15 cellular contexts compared by ENCODE assay signal in the genomic region with DNA sequence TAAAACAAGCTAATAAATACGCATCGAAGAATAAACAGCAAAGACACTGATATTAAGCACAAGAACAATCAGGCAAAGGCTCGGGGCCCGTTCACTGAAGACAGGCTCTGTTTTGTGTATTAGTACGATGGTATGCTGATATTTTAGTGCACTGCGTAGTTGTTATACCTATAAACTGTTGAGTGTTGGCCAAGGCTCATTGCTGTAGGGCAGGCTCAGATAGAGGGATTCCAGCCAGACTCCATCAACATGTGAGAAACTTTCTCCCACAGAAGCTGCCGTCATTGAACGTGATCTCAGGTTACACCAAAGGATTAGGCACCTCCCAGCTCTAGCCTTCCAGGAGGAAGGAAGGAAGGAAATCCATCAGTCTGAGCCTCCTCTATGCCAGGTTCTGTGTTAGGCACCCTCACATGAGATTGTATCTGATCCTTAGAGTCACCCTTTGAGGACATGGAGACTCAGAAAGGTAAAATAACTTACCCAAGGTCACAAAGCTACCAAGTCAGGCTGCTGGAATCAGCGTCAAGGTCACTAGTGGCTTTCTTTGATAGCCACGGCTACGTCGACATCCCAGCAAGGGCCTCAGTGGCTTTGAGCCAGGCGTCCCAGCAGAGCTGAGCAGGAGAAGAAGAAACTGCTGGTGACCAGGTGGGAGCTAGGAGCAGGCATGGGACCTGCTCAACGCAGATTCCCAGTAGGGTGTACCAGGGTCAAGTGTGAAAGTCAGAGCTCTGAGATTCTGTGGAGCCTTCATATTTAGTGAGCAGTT. TPM values are rescaled to one million over a fixed set of nuclear protein-coding genes. Genes with fewer than 3 reads are reported as not detected.
A peak's percentile ranks its signal among the peaks of the same experiment; 100 is the strongest.
DNase-seq lines count a peak whose midpoint lies in the region; ATAC-seq and TF ChIP-seq lines count a peak whose summit lies in the region.
"Had no signal": no experiment of that assay in that cellular context is flagged by ENCODE, and none has a peak within 500 bp of the region (broad histone marks: within the 10 kb centered on the region; RNA-seq: fewer than 3 reads in every experiment).

No MANE protein-coding gene starts in this region.

- 77% methylated on average over 14 of the region's 14 CpGs for WGBS in smooth muscle cell (ENCODE audit: low lambda C conversion rate)

- no TSS peak for BruUV-seq in OCI-LY7 (replicated peaks; lab: Mats Ljungman, UMichigan)

- H3K4me2 ChIP-seq in smooth muscle cell (peak overlapping the region; percentile 53), OCI-LY7 (ENCODE audit: low read length) (no peak overlapping the region)

- peaks cover 63% of the 10 kb centered on the region for H3F3A ChIP-seq in smooth muscle cell (ENCODE audit: low read depth)

- H3K4me3 ChIP-seq in iPS-15b (ENCODE audit: low read depth, low read length) (peak overlapping the region; percentile 4), smooth muscle cell (no peak overlapping the region), OCI-LY7 (ENCODE audit: low read depth, low read length, poor library complexity, severe bottlenecking) (no peak overlapping the region)
- H3K4me3 ChIP-seq: left lung, SK-N-MC, tibial nerve had no signal

- no peak overlapping the region for H3K4me3 Mint-ChIP-seq in brain
- H3K4me3 Mint-ChIP-seq: activated CD4-positive, alpha-beta T cell treated with anti-CD3 and anti-CD28 coated beads, Interleukin-2, amount 10 ng/mL, durations not matched to agents 24 days and 14 days; activated naive CD8-positive, alpha-beta T cell; effector memory CD8-positive, alpha-beta T cell had no signal

- H3K9me2 ChIP-seq in OCI-LY7 (ENCODE audit: insufficient read depth, low read length), result no peaks in the 10 kb centered on the region

- H3K27ac Mint-ChIP-seq in brain, result peak overlapping the region in 3 of 5 experiments; percentile 53 to 79 (median 53)
- H3K27ac Mint-ChIP-seq: activated CD4-positive, alpha-beta T cell treated with anti-CD3 and anti-CD28 coated beads, Interleukin-2, amount 10 ng/mL, durations not matched to agents 24 days and 14 days; activated naive CD8-positive, alpha-beta T cell; effector memory CD8-positive, alpha-beta T cell had no signal

- no peaks in the 10 kb centered on the region for H3K27me3 Mint-ChIP-seq in brain
- H3K27me3 Mint-ChIP-seq: activated naive CD8-positive, alpha-beta T cell had no signal

- H3K4me1 ChIP-seq in iPS-15b (ENCODE audit: control insufficient read depth, insufficient read depth, low read length) (peaks cover 23% of the 10 kb centered on the region), smooth muscle cell (ENCODE audit: low read depth) (peaks cover 54% of the 10 kb centered on the region), OCI-LY7 (ENCODE audit: insufficient read depth, low read length, poor library complexity, severe bottlenecking) (no peaks in the 10 kb centered on the region)

- POLR2A ChIA-PET in OCI-LY7 (lab: Charles Lee), result interaction anchor here (0.9 to 1.8 kb wide), 2 partner anchors 12 to 19 kb away, joined by 4 to 9 read pairs; no protein-coding TSS in a partner anchor

- CTCF ChIA-PET in OCI-LY7 (lab: Charles Lee; ENCODE audit: unreplicated experiment), result interaction anchor here (1.0 kb wide), 1 partner anchor 27 kb away, joined by 3 read pairs; no protein-coding TSS in a partner anchor

- H3K4me1 Mint-ChIP-seq in brain, result peaks cover 84% of the 10 kb centered on the region
- H3K4me1 Mint-ChIP-seq: activated CD4-positive, alpha-beta T cell treated with anti-CD3 and anti-CD28 coated beads, Interleukin-2, amount 10 ng/mL, durations not matched to agents 24 days and 14 days had no signal

- H3K27ac ChIP-seq in smooth muscle cell (ENCODE audit: low read depth), result peak overlapping the region; percentile 99
- no peak overlapping the region for H3K27ac ChIP-seq in OCI-LY7 (ENCODE audit: low read depth, low read length, poor library complexity, severe bottlenecking)
- H3K27ac ChIP-seq: SK-N-MC had no signal

- no peaks in the 10 kb centered on the region for H3K27me3 ChIP-seq in iPS-15b (ENCODE audit: control insufficient read depth, insufficient read depth, low read length)
- no peaks in the 10 kb centered on the region for H3K27me3 ChIP-seq in smooth muscle cell (ENCODE audit: low read depth)
- H3K27me3 ChIP-seq: left lung, tibial nerve had no signal

- H3K9me3 ChIP-seq in iPS-15b (ENCODE audit: control insufficient read depth, insufficient read depth, low read length) (no peaks in the 10 kb centered on the region), smooth muscle cell (replicated peaks; ENCODE audit: low read depth) (no peaks in the 10 kb centered on the region), OCI-LY7 (ENCODE audit: low read length) (no peaks in the 10 kb centered on the region)
- H3K9me3 ChIP-seq: left lung, tibial nerve had no signal

- H4K20me1 ChIP-seq in smooth muscle cell (ENCODE audit: low read depth) (peaks cover 79% of the 10 kb centered on the region), OCI-LY7 (ENCODE audit: insufficient read depth, low read length) (no peaks in the 10 kb centered on the region)

- H3K36me3 ChIP-seq in iPS-15b (ENCODE audit: control insufficient read depth, insufficient read depth, low read length), result peaks cover 3% of the 10 kb centered on the region
- no peaks in the 10 kb centered on the region for H3K36me3 ChIP-seq in smooth muscle cell (ENCODE audit: low read depth)
- peaks cover 86% of the 10 kb centered on the region for H3K36me3 ChIP-seq in OCI-LY7 (ENCODE audit: insufficient read depth, low read length)
- H3K36me3 ChIP-seq: left lung, tibial nerve had no signal

- H3K9ac ChIP-seq in iPS-15b (ENCODE audit: low read depth, low read length), result no peak overlapping the region
- H3K9ac ChIP-seq in smooth muscle cell (ENCODE audit: low read depth), result no peak overlapping the region

- H3K36me3 Mint-ChIP-seq in brain, result peaks cover 3% of the 10 kb centered on the region
- H3K36me3 Mint-ChIP-seq: activated naive CD8-positive, alpha-beta T cell had no signal

- H3K79me2 ChIP-seq in smooth muscle cell (ENCODE audit: low read depth) (peaks cover 65% of the 10 kb centered on the region), OCI-LY7 (ENCODE audit: insufficient read depth, low read depth, low read length) (0 out of 2 replicates have a peak, but pooled peaks cover 4% of the 10 kb centered on the region)

- no peak for TF ChIP-seq CTCF in brain (conservative IDR thresholded peaks at IDR 0.05)
- no peak for TF ChIP-seq CTCF in smooth muscle cell (IDR thresholded peaks at IDR 0.05; ENCODE audit: borderline replicate concordance, insufficient read depth, poor library complexity, severe bottlenecking)
- no peak for TF ChIP-seq CTCF in OCI-LY7 (conservative IDR thresholded peaks at IDR 0.05; ENCODE audit: low read length)

- intact Hi-C loops in OCI-LY7 (cut with micrococcal nuclease; ENCODE audit: unreplicated experiment), result no loop called here

- peaks cover 0 to 2% (median 0%) of the 10 kb centered on the region in 5 experiments for H3K9me3 Mint-ChIP-seq in brain
- H3K9me3 Mint-ChIP-seq: activated CD4-positive, alpha-beta T cell treated with anti-CD3 and anti-CD28 coated beads, Interleukin-2, amount 10 ng/mL, durations not matched to agents 24 days and 14 days; effector memory CD8-positive, alpha-beta T cell had no signal

- ATAC-seq in HG03520 (IDR thresholded peaks at IDR 0.05; ENCODE audit: unreplicated experiment), result no peak
- ATAC-seq: effector memory CD8-positive, alpha-beta T cell; left lung had no signal

- H2AFZ ChIP-seq in smooth muscle cell (ENCODE audit: low read depth) (no peak overlapping the region), OCI-LY7 (ENCODE audit: low read length) (no peak overlapping the region)

- DNase-seq in LHCN-M2 (ENCODE audit: low read depth) (peak; percentile 80), smooth muscle cell (lab: John Stamatoyannopoulos, UW; ENCODE audit: unreplicated experiment) (no peak), dedifferentiated amniotic fluid mesenchymal stem cell (ENCODE audit: extremely low spot score) (no peak), OCI-LY7 (ENCODE audit: low spot score) (no peak)
- DNase-seq: activated CD4-positive, alpha-beta T cell treated with anti-CD3 and anti-CD28 coated beads, Interleukin-2, amount 10 ng/mL, durations not matched to agents 24 days and 14 days; effector memory CD8-positive, alpha-beta T cell; KBM-7; left lung; NCI-H524 treated with DMSO at 0.1 percent for 48 hours had no signal

RNA-seq across cellular contexts. Expression of a gene that starts 14.8 kb away (rescaled TPM):
- total RNA-seq in LHCN-M2 (2014; rRNA removed) (112 TPM in 2 replicates), smooth muscle cell (24.9 and 25.6 TPM in 2 replicates), OCI-LY7 (2022) (18.8 and 24.2 TPM in 2 replicates)
- 57.0 TPM for polyA plus RNA-seq in LHCN-M2 (2012)
- polyA plus RNA-seq in brain (ENCODE audit: insufficient read depth, low read depth, low replicate concordance) (14.4 TPM), smooth muscle cell (21.4 and 26.7 TPM in 2 replicates)
- total RNA-seq in OCI-LY7 (2014; rRNA removed; shearing (Covaris generic)), result 12.0 and 16.3 TPM in 2 replicates
